In the genomic region with DNA sequence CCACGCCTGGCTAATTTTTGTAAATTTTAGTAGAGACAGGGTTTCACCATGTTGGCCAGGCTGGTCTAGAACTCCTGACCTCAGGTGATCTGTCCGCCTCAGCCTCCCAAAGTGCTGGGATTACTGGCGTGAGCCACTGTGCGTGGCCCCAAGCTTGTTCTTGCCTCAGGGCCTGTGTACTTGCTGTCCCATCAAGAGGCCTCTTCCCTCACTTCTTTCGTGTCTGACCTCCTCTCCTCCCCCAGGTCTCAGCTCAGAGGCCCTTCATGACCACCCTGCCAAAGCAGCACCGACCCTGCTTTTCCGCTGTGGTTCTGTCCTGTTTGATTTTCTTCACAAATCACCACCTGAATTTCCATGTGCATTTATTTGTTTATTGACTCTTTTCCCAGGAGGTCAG, we compare ENCODE assay signal across 17 cellular contexts.
"Had no signal": no experiment of that assay in that cellular context is flagged by ENCODE, and none has a peak within 500 bp of the region (broad histone marks: within the 10 kb centered on the region; RNA-seq: fewer than 3 reads in every experiment).

No MANE protein-coding gene starts in this region.

- ATAC-seq: esophagus mucosa, lower lobe of right lung, psoas muscle, sciatic nerve had no signal

- FAIRE-seq: urothelium cell line had no signal

- H3K27me3 Mint-ChIP-seq: activated CD4-positive, alpha-beta memory T cell treated with anti-CD3 and anti-CD28 coated beads for 36 hours; brain; naive B cell had no signal

- H3K9me3 Mint-ChIP-seq: activated CD4-positive, alpha-beta memory T cell treated with anti-CD3 and anti-CD28 coated beads for 36 hours; brain; naive B cell; T-helper 1 cell treated with Interleukin-12 subunit alpha and Interleukin-12 subunit beta and Interleukin-4 antibody, amounts not matched to agents 30 μg/mL and 1 μg/mL, for 36 hours had no signal

- DNase-seq: activated CD4-positive, alpha-beta memory T cell treated with anti-CD3 and anti-CD28 coated beads for 36 hours; activated CD4-positive, CD25-positive, alpha-beta regulatory T cell treated with anti-CD3 and anti-CD28 coated beads, Interleukin-2, amount 50 U/mL, for 72 hours; activated naive CD4-positive, alpha-beta T cell; amniotic stem cell; hypothalamus; lower lobe of right lung; naive B cell; psoas muscle; stimulated activated CD4-positive, alpha-beta T cell treated with anti-CD3 and anti-CD28 coated beads, Interleukin-2, amount 100 ng/mL, for 24 hours; stimulated activated naive CD4-positive, alpha-beta T cell treated with Interleukin-2 at 50 U/mL for 16 hours had no signal

- H3K9me3 ChIP-seq: lower lobe of right lung, neutrophil, psoas muscle had no signal

- H3K27ac ChIP-seq: dorsolateral prefrontal cortex, lower lobe of right lung, neutrophil had no signal

- H3K4me3 Mint-ChIP-seq: activated CD4-positive, alpha-beta memory T cell treated with anti-CD3 and anti-CD28 coated beads for 36 hours; brain; naive B cell; T-helper 1 cell treated with Interleukin-12 subunit alpha and Interleukin-12 subunit beta and Interleukin-4 antibody, amounts not matched to agents 30 μg/mL and 1 μg/mL, for 36 hours had no signal

- H3K27ac Mint-ChIP-seq: activated CD4-positive, alpha-beta memory T cell treated with anti-CD3 and anti-CD28 coated beads for 36 hours; brain; T-helper 1 cell treated with Interleukin-12 subunit alpha and Interleukin-12 subunit beta and Interleukin-4 antibody, amounts not matched to agents 30 μg/mL and 1 μg/mL, for 36 hours had no signal

- H3K27me3 ChIP-seq: dorsolateral prefrontal cortex, neutrophil had no signal

- H3K4me3 ChIP-seq: dorsolateral prefrontal cortex, lower lobe of right lung, psoas muscle had no signal
